ENCODE assay signal across 8 cellular contexts in the genomic region with DNA sequence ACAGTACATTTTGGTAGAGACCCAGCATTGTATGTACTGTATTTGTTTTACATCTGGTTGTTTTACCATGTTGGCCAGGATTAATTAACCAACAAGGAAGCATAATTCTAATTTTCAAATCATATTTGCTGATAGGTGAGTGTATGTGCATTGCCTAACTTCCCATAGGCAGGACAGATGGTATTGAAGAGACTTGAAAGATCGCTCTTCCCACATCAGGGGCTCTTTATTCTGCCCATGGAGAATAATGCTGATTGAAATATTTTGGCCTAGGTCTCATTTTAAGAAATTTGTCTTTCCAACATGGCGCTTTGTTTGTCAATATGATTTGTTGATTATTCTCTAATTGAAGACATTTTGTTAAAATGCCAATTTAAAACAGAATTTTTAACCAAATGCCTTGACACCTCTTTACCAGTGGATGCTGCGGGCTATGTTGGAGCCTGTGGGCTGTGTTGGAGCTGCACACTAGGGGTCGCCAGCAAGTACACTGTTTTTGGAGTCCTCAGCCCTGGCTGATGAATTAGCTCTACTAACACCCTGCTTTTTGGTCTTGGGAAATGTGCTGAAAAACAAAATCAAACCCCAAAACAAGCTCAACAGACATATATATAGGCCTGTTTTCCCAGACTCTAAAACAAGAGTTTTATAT. TPM values are rescaled to one million over a fixed set of nuclear protein-coding genes. Genes with fewer than 3 reads are reported as not detected.
DNase-seq lines count a peak whose midpoint lies in the region; ATAC-seq, FAIRE-seq and TF ChIP-seq lines count a peak whose summit lies in the region.

No MANE protein-coding gene starts in this region.

- no peaks in the 10 kb centered on the region for H4K20me1 ChIP-seq in keratinocyte (ENCODE audit: control insufficient read depth, extremely low read depth, insufficient read depth, low read length)

- H2AFZ ChIP-seq in keratinocyte (ENCODE audit: control insufficient read depth, low read length), result no peak overlapping the region

- H3K4me3 ChIP-seq in keratinocyte (ENCODE audit: control insufficient read depth in 2 of 3, extremely low read depth in 1 of 3, insufficient read depth in 2 of 3, low read depth in 1 of 3, low read length in 3 of 3) (no peak overlapping the region), small intestine (ENCODE audit: low read depth in 1 of 2, low read length in 2 of 2) (no peak overlapping the region)

- H3K4me3 Mint-ChIP-seq in activated naive CD4-positive, alpha-beta T cell treated with anti-CD3 and anti-CD28 coated beads, Interleukin-2, amount 10 ng/mL, durations not matched to agents 7 days and 5 days, result no peak overlapping the region

- no peaks in the 10 kb centered on the region for H3K36me3 Mint-ChIP-seq in activated naive CD4-positive, alpha-beta T cell treated with anti-CD3 and anti-CD28 coated beads, Interleukin-2, amount 10 ng/mL, durations not matched to agents 7 days and 5 days

- H3K9me3 Mint-ChIP-seq in activated naive CD4-positive, alpha-beta T cell treated with anti-CD3 and anti-CD28 coated beads, Interleukin-2, amount 10 ng/mL, durations not matched to agents 7 days and 5 days, result no peaks in the 10 kb centered on the region

- DNase-seq in activated naive CD4-positive, alpha-beta T cell treated with anti-CD3 and anti-CD28 coated beads, Interleukin-2, amount 10 ng/mL, durations not matched to agents 7 days and 5 days, result peak; percentile 23
- DNase-seq in activated naive CD4-positive, alpha-beta T cell (lab: John Stamatoyannopoulos, UW), result no peak
- peak; percentile 29 for DNase-seq in UCSD-AML1 (lab: John Stamatoyannopoulos, UW; ENCODE audit: unreplicated experiment)
- DNase-seq in keratinocyte (ENCODE audit: low read depth, low spot score), result no peak
- DNase-seq in NCI-H446 (lab: John Stamatoyannopoulos, UW), result no peak
- no peak for DNase-seq in small intestine

- H3K4me1 Mint-ChIP-seq in activated naive CD4-positive, alpha-beta T cell treated with anti-CD3 and anti-CD28 coated beads, Interleukin-2, amount 10 ng/mL, durations not matched to agents 7 days and 5 days, result no peaks in the 10 kb centered on the region

- peak; percentile 26 for FAIRE-seq in keratinocyte (lab: Jason Lieb, UNC)
- FAIRE-seq in small intestine (lab: Jason Lieb, UNC), result no peak

- H3K36me3 ChIP-seq in keratinocyte (ENCODE audit: control insufficient read depth in 2 of 2, extremely low read depth in 1 of 2, insufficient read depth in 2 of 2, low read length in 2 of 2), result no peaks in the 10 kb centered on the region
- no peaks in the 10 kb centered on the region for H3K36me3 ChIP-seq in small intestine (ENCODE audit: control insufficient read depth in 2 of 2, insufficient read depth in 2 of 2, low read length in 2 of 2)

- H3K4me1 ChIP-seq in keratinocyte (ENCODE audit: control insufficient read depth, extremely low read depth, insufficient read depth, low read length) (no peaks in the 10 kb centered on the region), small intestine (ENCODE audit: control insufficient read depth in 2 of 2, insufficient read depth in 1 of 2, low read depth in 1 of 2, low read length in 1 of 2) (peaks cover 2 to 3% of the 10 kb centered on the region in 2 donors)

- H3K27ac ChIP-seq in keratinocyte (ENCODE audit: control insufficient read depth, insufficient read depth, low read length) (no peak overlapping the region), small intestine (ENCODE audit: low read depth in 1 of 2, low read length in 1 of 2) (no peak overlapping the region)

- peaks cover 4% of the 10 kb centered on the region for H3K27me3 Mint-ChIP-seq in activated naive CD4-positive, alpha-beta T cell treated with anti-CD3 and anti-CD28 coated beads, Interleukin-2, amount 10 ng/mL, durations not matched to agents 7 days and 5 days

- H3K27me3 ChIP-seq in keratinocyte (ENCODE audit: control insufficient read depth, extremely low read depth, insufficient read depth, low read length) (no peaks in the 10 kb centered on the region), small intestine (ENCODE audit: control insufficient read depth in 2 of 2, insufficient read depth in 2 of 2, low read length in 2 of 2) (no peaks in the 10 kb centered on the region)

- no peak overlapping the region for H3K9ac ChIP-seq in keratinocyte (ENCODE audit: control insufficient read depth, extremely low read depth, insufficient read depth, low read length)

- H3K9me3 ChIP-seq in keratinocyte (ENCODE audit: control insufficient read depth, low read depth, low read length) (no peaks in the 10 kb centered on the region), small intestine (ENCODE audit: control insufficient read depth, low read depth) (no peaks in the 10 kb centered on the region)

- H3K27ac Mint-ChIP-seq in activated naive CD4-positive, alpha-beta T cell treated with anti-CD3 and anti-CD28 coated beads, Interleukin-2, amount 10 ng/mL, durations not matched to agents 7 days and 5 days, result no peak overlapping the region

- TF ChIP-seq CTCF in keratinocyte (optimal IDR thresholded peaks at IDR 0.05 in 1 of 3, IDR thresholded peaks at IDR 0.05 in 1 of 3, conservative IDR thresholded peaks at IDR 0.05 in 1 of 3; ENCODE audit: extremely low read depth in 1 of 3, insufficient read depth in 2 of 3, low read length in 3 of 3), result peak; percentile 55 to 70 (median 63)

- CTCF ChIA-PET in activated naive CD4-positive, alpha-beta T cell treated with anti-CD3 and anti-CD28 coated beads, Interleukin-2, amount 10 ng/mL, durations not matched to agents 7 days and 5 days (lab: Charles Lee), result interaction anchor here (1.1 kb wide), 1 partner anchor 32 kb away, joined by 4 read pairs; no protein-coding TSS in a partner anchor

- H3K79me2 ChIP-seq in keratinocyte (ENCODE audit: control insufficient read depth, insufficient read depth, low read length), result no peaks in the 10 kb centered on the region

- 71 to 85% (median 81%) methylated on average over 4 of the region's 4 CpGs for WGBS in small intestine, 3 donors

- dilution Hi-C loops in keratinocyte (cut with MboI; ENCODE audit: extremely low pct_ligation_motif_present, low sequenced_read_pairs), result no loop called here

- no peak overlapping the region for H3K4me2 ChIP-seq in keratinocyte (ENCODE audit: control insufficient read depth, extremely low read depth, insufficient read depth, low read depth, low read length)

- ATAC-seq in HG03432 (IDR thresholded peaks at IDR 0.05; ENCODE audit: unreplicated experiment) (peak; percentile 47), GM21447 (IDR thresholded peaks at IDR 0.05; ENCODE audit: unreplicated experiment) (no peak)

- no peaks in the 10 kb centered on the region for H3K9me1 ChIP-seq in keratinocyte (ENCODE audit: control insufficient read depth, extremely low read depth, insufficient read depth, low read length)

RNA-seq across cellular contexts. Expression of gene P2RY12, which starts 5.3 kb away (rescaled TPM):
- polyA plus RNA-seq in keratinocyte (not detected in 3 replicates), small intestine (under 1 TPM in 2 of 3 donors, not detected in 1; 0.54 to 0.75 TPM)
- polyA plus RNA-seq in keratinocyte (2011; ENCODE audit: low read depth), result not detected
- polyA plus RNA-seq in keratinocyte (2011; cell fraction: cytosol; rRNA removed), result not detected in 2 replicates
- not detected in 2 replicates for polyA plus RNA-seq in keratinocyte (2011; cell fraction: nucleus; rRNA removed)
- polyA plus RNA-seq in keratinocyte (2012; ENCODE audit: low replicate concordance), result not detected in 2 replicates
- not detected in 3 replicates for polyA minus RNA-seq in keratinocyte
- not detected for polyA minus RNA-seq in keratinocyte (2011; cell fraction: cytosol; rRNA and poly(A)+ RNA removed)
- polyA minus RNA-seq in keratinocyte (2011; cell fraction: nucleus; rRNA and poly(A)+ RNA removed), result not detected in 2 replicates

RNA-seq across cellular contexts. Expression of gene P2RY13, which starts 49.9 kb away (rescaled TPM):
- polyA plus RNA-seq in keratinocyte (not detected in 3 replicates), small intestine (1 to 10 TPM in 1 of 3 donors, under 1 TPM in 1, not detected in 1; 0.63 to 1.9 TPM)
- not detected for polyA plus RNA-seq in keratinocyte (2011; ENCODE audit: low read depth)
- not detected in 2 replicates for polyA plus RNA-seq in keratinocyte (2011; cell fraction: cytosol; rRNA removed)
- not detected in 2 replicates for polyA plus RNA-seq in keratinocyte (2011; cell fraction: nucleus; rRNA removed)
- not detected in 2 replicates for polyA plus RNA-seq in keratinocyte (2012; ENCODE audit: low replicate concordance)
- polyA minus RNA-seq in keratinocyte, result not detected in 3 replicates
- polyA minus RNA-seq in keratinocyte (2011; cell fraction: cytosol; rRNA and poly(A)+ RNA removed), result not detected
- polyA minus RNA-seq in keratinocyte (2011; cell fraction: nucleus; rRNA and poly(A)+ RNA removed), result not detected in 2 replicates

Comparison
In these comparisons a context has a peak if more than half of its experiments do, and no peak if none do; other contexts are left out.
1. DNase-seq: peak in activated naive CD4-positive, alpha-beta T cell treated with anti-CD3 and anti-CD28 coated beads, Interleukin-2, amount 10 ng/mL, durations not matched to agents 7 days and 5 days (single experiment) and UCSD-AML1 (single experiment); none in activated naive CD4-positive, alpha-beta T cell (0 of 4), keratinocyte (single experiment), NCI-H446 (0 of 2) and small intestine (single experiment).